Comparison of ENCODE assay signal across 2 cellular contexts in the genomic region with DNA sequence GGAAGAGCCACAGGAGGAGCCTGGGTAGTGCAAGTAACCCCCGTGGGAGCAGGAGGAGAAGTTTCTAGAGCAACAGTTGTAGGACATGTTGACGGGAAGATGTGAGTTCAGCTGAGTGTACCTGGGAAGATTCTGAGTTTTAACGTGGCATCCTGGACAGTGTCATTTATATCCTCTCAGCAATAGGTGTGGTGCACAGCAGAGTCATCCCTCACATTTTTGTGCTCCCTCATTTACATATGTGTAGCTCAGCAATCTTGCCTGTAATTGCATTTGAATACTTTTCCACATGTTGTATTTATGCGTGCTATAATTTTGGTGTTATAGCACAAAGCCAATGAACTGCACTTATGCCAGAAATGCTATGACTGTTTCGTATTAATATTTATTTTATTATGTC.
TF ChIP-seq lines count a peak whose summit lies in the region.

A gene with protein sequence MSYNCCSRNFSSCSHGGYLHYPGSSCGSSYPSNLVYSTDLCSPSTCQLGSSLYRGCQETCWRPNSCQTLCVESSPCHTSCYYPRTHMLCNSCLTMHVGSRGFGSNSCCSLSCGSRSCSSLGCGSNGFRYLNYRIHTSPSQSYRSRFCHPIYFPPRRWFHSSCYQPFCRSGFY (minus strand): TSS at position 101 of the 400 bp plus-strand sequence. CDS start 14 bp downstream, at position 87.

TF ChIP-seq in GM23338, 12 proteins besides CTCF, POLR2A, EP300 and RAD21:
- TF ChIP-seq EZH2 (IDR thresholded peaks at IDR 0.05; ENCODE audit: low read depth, unreplicated experiment) (no peak), NANOG (IDR thresholded peaks at IDR 0.05; ENCODE audit: borderline replicate concordance) (no peak), CREB1 (CRISPR knock-in tag; IDR thresholded peaks at IDR 0.05; ENCODE audit: low read depth) (no peak)
- TF ChIP-seq, protein P1, sequence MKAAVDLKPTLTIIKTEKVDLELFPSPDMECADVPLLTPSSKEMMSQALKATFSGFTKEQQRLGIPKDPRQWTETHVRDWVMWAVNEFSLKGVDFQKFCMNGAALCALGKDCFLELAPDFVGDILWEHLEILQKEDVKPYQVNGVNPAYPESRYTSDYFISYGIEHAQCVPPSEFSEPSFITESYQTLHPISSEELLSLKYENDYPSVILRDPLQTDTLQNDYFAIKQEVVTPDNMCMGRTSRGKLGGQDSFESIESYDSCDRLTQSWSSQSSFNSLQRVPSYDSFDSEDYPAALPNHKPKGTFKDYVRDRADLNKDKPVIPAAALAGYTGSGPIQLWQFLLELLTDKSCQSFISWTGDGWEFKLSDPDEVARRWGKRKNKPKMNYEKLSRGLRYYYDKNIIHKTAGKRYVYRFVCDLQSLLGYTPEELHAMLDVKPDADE (IDR thresholded peaks at IDR 0.05): no peak

TF ChIP-seq in H1, 55 proteins besides CTCF, POLR2A, EP300 and RAD21:
- no peak for TF ChIP-seq RFX5 (IDR thresholded peaks at IDR 0.05; ENCODE audit: borderline replicate concordance, low read depth, low read length)
- TF ChIP-seq, protein P2, sequence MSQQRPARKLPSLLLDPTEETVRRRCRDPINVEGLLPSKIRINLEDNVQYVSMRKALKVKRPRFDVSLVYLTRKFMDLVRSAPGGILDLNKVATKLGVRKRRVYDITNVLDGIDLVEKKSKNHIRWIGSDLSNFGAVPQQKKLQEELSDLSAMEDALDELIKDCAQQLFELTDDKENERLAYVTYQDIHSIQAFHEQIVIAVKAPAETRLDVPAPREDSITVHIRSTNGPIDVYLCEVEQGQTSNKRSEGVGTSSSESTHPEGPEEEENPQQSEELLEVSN (IDR thresholded peaks at IDR 0.05): no peak
- TF ChIP-seq TCF12 (IDR thresholded peaks at IDR 0.05; ENCODE audit: low read depth, low read length): no peak
- no peak for TF ChIP-seq NRF1 (IDR thresholded peaks at IDR 0.05; ENCODE audit: low read depth, low read length)
- no peak for TF ChIP-seq FOSL1 (IDR thresholded peaks at IDR 0.05; ENCODE audit: insufficient read depth, low read depth, low read length)
- TF ChIP-seq HDAC6 (IDR thresholded peaks at IDR 0.05; ENCODE audit: low read depth, low read length): no peak
- TF ChIP-seq, protein P3, sequence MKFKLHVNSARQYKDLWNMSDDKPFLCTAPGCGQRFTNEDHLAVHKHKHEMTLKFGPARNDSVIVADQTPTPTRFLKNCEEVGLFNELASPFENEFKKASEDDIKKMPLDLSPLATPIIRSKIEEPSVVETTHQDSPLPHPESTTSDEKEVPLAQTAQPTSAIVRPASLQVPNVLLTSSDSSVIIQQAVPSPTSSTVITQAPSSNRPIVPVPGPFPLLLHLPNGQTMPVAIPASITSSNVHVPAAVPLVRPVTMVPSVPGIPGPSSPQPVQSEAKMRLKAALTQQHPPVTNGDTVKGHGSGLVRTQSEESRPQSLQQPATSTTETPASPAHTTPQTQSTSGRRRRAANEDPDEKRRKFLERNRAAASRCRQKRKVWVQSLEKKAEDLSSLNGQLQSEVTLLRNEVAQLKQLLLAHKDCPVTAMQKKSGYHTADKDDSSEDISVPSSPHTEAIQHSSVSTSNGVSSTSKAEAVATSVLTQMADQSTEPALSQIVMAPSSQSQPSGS (IDR thresholded peaks at IDR 0.05; ENCODE audit: low read length): no peak
- no peak for TF ChIP-seq SP1 (IDR thresholded peaks at IDR 0.05; ENCODE audit: low read depth, low read length)
- no peak for TF ChIP-seq KDM4A (IDR thresholded peaks at IDR 0.05; ENCODE audit: low read depth, low read length, severe bottlenecking)
- no peak for TF ChIP-seq SIRT6 (IDR thresholded peaks at IDR 0.05; ENCODE audit: low read length)
- no peak for TF ChIP-seq NANOG (IDR thresholded peaks at IDR 0.05; ENCODE audit: insufficient read depth, low read depth, low read length, poor library complexity, severe bottlenecking)
- TF ChIP-seq GABPA (IDR thresholded peaks at IDR 0.05; ENCODE audit: borderline replicate concordance, insufficient read depth, low read length): no peak
- TF ChIP-seq PHF8 (conservative IDR thresholded peaks at IDR 0.05; ENCODE audit: low read depth, low read length): no peak
